ENCODE assay signal across 11 cellular contexts in genomic region chr3:124560406-124561215, GRCh38.
DNase-seq lines count a peak whose midpoint lies in the region; ATAC-seq, FAIRE-seq and TF ChIP-seq lines count a peak whose summit lies in the region.
"Had no signal": no experiment of that assay in that cellular context is flagged by ENCODE, and none has a peak within 500 bp of the region (broad histone marks: within the 10 kb centered on the region; RNA-seq: fewer than 3 reads in every experiment).

No MANE protein-coding gene starts in this region.

- TF ChIP-seq POLR2A in HepG2 (IDR thresholded peaks at IDR 0.05; ENCODE audit: insufficient read depth in 1 of 2, low read depth in 2 of 2, low read length in 2 of 2) = no peak

- peak overlapping the region; percentile 12 for H3K27ac Mint-ChIP-seq in astrocyte (ENCODE audit: unreplicated experiment)
- H3K27ac Mint-ChIP-seq: GM23338 had no signal

- BruUV-seq in HepG2 (replicated peaks; lab: Mats Ljungman, UMichigan) = no TSS peak
- BruUV-seq in mammary epithelial cell (replicated peaks; lab: Mats Ljungman, UMichigan) = no TSS peak

- H3K4me2 ChIP-seq in astrocyte (ENCODE audit: low read length) (no peak overlapping the region), HepG2 (ENCODE audit: low read depth, low read length) (no peak overlapping the region), mammary epithelial cell (ENCODE audit: insufficient read depth, low read depth, low read length) (no peak overlapping the region)
- H3K4me2 ChIP-seq: GM23338, KMS-11 had no signal

- DNase-seq in LNCaP clone FGC (ENCODE audit: low read depth) = peak; percentile 54
- no peak for DNase-seq in astrocyte (ENCODE audit: low read depth)
- DNase-seq in kidney glomerular epithelial cell (lab: John Stamatoyannopoulos, UW) = peak; percentile 19
- peak; percentile 23 for DNase-seq in renal cortical epithelial cell (ENCODE audit: low read depth)
- no peak for DNase-seq in globus pallidus (ENCODE audit: low spot score)
- DNase-seq in HepG2 (ENCODE audit: low spot score) = no peak
- DNase-seq in small intestine = no peak
- no peak for DNase-seq in mammary epithelial cell

- TF ChIP-seq CTCF in LNCaP clone FGC (IDR thresholded peaks at IDR 0.05; ENCODE audit: control insufficient read depth, extremely low read depth, insufficient read depth) (no peak), astrocyte (IDR thresholded peaks at IDR 0.05; ENCODE audit: insufficient read depth, low read depth, low read length) (no peak), HepG2 (CRISPR knock-in tag; IDR thresholded peaks at IDR 0.05) (no peak), mammary epithelial cell (conservative IDR thresholded peaks at IDR 0.05 in 1 of 2, IDR thresholded peaks at IDR 0.05 in 1 of 2; ENCODE audit: extremely low read depth in 1 of 2, insufficient read depth in 1 of 2, low read depth in 1 of 2, low read length in 2 of 2) (no peak)

- peaks cover 7% of the 10 kb centered on the region for H3K27me3 Mint-ChIP-seq in astrocyte (ENCODE audit: low read depth, unreplicated experiment)

- dilution Hi-C loops in mammary epithelial cell (cut with HindIII; ENCODE audit: low sequenced_read_pairs) = loop anchor here (10.0 kb wide), 1 partner anchor 206 kb away; no protein-coding TSS in a partner anchor

- H4K20me1 ChIP-seq in astrocyte (ENCODE audit: insufficient read depth, low read length) (peaks cover 8% of the 10 kb centered on the region), HepG2 (ENCODE audit: insufficient read depth, low read length) (no peaks in the 10 kb centered on the region), mammary epithelial cell (ENCODE audit: insufficient read depth, low read length) (no peaks in the 10 kb centered on the region)

- CTCF ChIA-PET in HepG2 (lab: Yijun Ruan, JAX; ENCODE audit: low intra/inter-chr PET ratio, low total read pairs) (interaction anchor here (1.8 to 2.5 kb wide), 2 partner anchors 68 to 544 kb away, joined by 6 to 27 read pairs; no protein-coding TSS in a partner anchor), mammary epithelial cell (lab: Charles Lee; ENCODE audit: low non-redundant PET) (interaction anchor here (0.6 kb wide), 1 partner anchor 128 kb away, joined by 3 read pairs; no protein-coding TSS in a partner anchor)

- H3K9ac ChIP-seq in astrocyte (ENCODE audit: low read length) (no peak overlapping the region), HepG2 (ENCODE audit: insufficient read depth, low read depth, low read length) (no peak overlapping the region), mammary epithelial cell (ENCODE audit: insufficient read depth, low read length) (no peak overlapping the region)
- H3K9ac ChIP-seq: KMS-11 had no signal

- in situ Hi-C loops in HepG2 (cut with HindIII; ENCODE audit: extremely low pct_ligation_motif_present, low pct_unique_long_range_greater_than_20kb) (loop anchor here (5.0 to 10.0 kb wide), 2 partner anchors 127 to 344 kb away; no protein-coding TSS in a partner anchor), mammary epithelial cell (cut with MboI; ENCODE audit: low sequenced_read_pairs in 2 of 2) (loop anchor here (5.0 to 25.0 kb wide), 4 partner anchors 127 to 352 kb away; no protein-coding TSS in a partner anchor)

- H3K4me1 Mint-ChIP-seq in astrocyte (ENCODE audit: low read depth, unreplicated experiment) = peaks cover 50% of the 10 kb centered on the region

- H3K27ac ChIP-seq in astrocyte (ENCODE audit: low read depth, low read length) (no peak overlapping the region), HepG2 (ENCODE audit: extremely low read length, insufficient read depth, low read length) (no peak overlapping the region), small intestine (ENCODE audit: low read depth in 1 of 2, low read length in 1 of 2) (no peak overlapping the region), mammary epithelial cell (ENCODE audit: insufficient read depth, low read depth, low read length) (no peak overlapping the region)
- H3K27ac ChIP-seq: C4-2B, KMS-11 had no signal

- TF ChIP-seq RAD21 in HepG2 (CRISPR knock-in tag; IDR thresholded peaks at IDR 0.05) = no peak

- H3K79me2 ChIP-seq in astrocyte (ENCODE audit: insufficient read depth, low read length) (no peaks in the 10 kb centered on the region), HepG2 (ENCODE audit: insufficient read depth, low read length) (no peaks in the 10 kb centered on the region), mammary epithelial cell (ENCODE audit: insufficient read depth, low read length) (no peaks in the 10 kb centered on the region)

- TF ChIP-seq EP300 in HepG2 (IDR thresholded peaks at IDR 0.05; ENCODE audit: low read depth in 2 of 2, low read length in 2 of 2) (no peak), HepG2 (CRISPR knock-in tag; IDR thresholded peaks at IDR 0.05; ENCODE audit: borderline replicate concordance) (no peak)

- no peak for ATAC-seq in HepG2

- POLR2A ChIA-PET in HepG2 (lab: Yijun Ruan, JAX) = no interaction called here

- intact Hi-C loops in HepG2 (cut with micrococcal nuclease; ENCODE audit: unreplicated experiment) (loop anchor here (2.0 to 10.0 kb wide), 2 partner anchors 184 to 210 kb away; no protein-coding TSS in a partner anchor), mammary epithelial cell (cut with micrococcal nuclease) (loop anchor here (5.0 to 10.0 kb wide), 2 partner anchors 278 to 1024 kb away; no protein-coding TSS in a partner anchor)

- H3K9me3 ChIP-seq in astrocyte (ENCODE audit: insufficient read depth, low read depth, low read length) = no peaks in the 10 kb centered on the region
- no peaks in the 10 kb centered on the region for H3K9me3 ChIP-seq in HepG2 (ENCODE audit: low read length)
- H3K9me3 ChIP-seq in small intestine (ENCODE audit: control insufficient read depth, low read depth) = no peaks in the 10 kb centered on the region
- no peaks in the 10 kb centered on the region for H3K9me3 ChIP-seq in mammary epithelial cell (replicated peaks; ENCODE audit: insufficient read depth, low read length)

- FAIRE-seq in astrocyte (lab: Jason Lieb, UNC) (no peak), HepG2 (lab: Jason Lieb, UNC) (no peak), small intestine (lab: Jason Lieb, UNC) (no peak)

- no peak overlapping the region for H3K4me3 ChIP-seq in LNCaP clone FGC (ENCODE audit: low read depth, low read length)
- no peak overlapping the region for H3K4me3 ChIP-seq in astrocyte (ENCODE audit: insufficient read depth, low read depth, low read length)
- H3K4me3 ChIP-seq in HepG2 (replicated peaks in 1 of 3; ENCODE audit: insufficient read depth in 1 of 3, low read depth in 2 of 3, low read length in 3 of 3) = no peak overlapping the region
- no peak overlapping the region for H3K4me3 ChIP-seq in small intestine (ENCODE audit: low read depth in 1 of 2, low read length in 2 of 2)
- H3K4me3 ChIP-seq in mammary epithelial cell (replicated peaks in 1 of 3; ENCODE audit: insufficient read depth in 1 of 3, low read depth in 2 of 3, low read length in 3 of 3) = no peak overlapping the region
- H3K4me3 ChIP-seq: GM23338 had no signal

- H2AFZ ChIP-seq in astrocyte (ENCODE audit: low read depth, low read length) (no peak overlapping the region), HepG2 (ENCODE audit: low read length) (no peak overlapping the region), mammary epithelial cell (ENCODE audit: low read depth, low read length) (no peak overlapping the region)
- H2AFZ ChIP-seq: GM23338 had no signal

- H3K36me3 ChIP-seq in astrocyte (ENCODE audit: insufficient read depth, low read length) = no peaks in the 10 kb centered on the region
- H3K36me3 ChIP-seq in HepG2 (replicated peaks in 1 of 2; ENCODE audit: control insufficient read depth in 1 of 2, insufficient read depth in 2 of 2, low read length in 2 of 2) = no peaks in the 10 kb centered on the region
- H3K36me3 ChIP-seq in small intestine (ENCODE audit: control insufficient read depth in 2 of 2, insufficient read depth in 2 of 2, low read length in 2 of 2) = no peaks in the 10 kb centered on the region
- H3K36me3 ChIP-seq in mammary epithelial cell (ENCODE audit: insufficient read depth, low read length) = no peaks in the 10 kb centered on the region

- H3K36me3 Mint-ChIP-seq in astrocyte (ENCODE audit: low read depth, unreplicated experiment) = peaks cover 2% of the 10 kb centered on the region

- 9% methylated on average over 5 of the region's 5 CpGs for WGBS in HepG2 (ENCODE audit: low lambda C conversion rate)
- WGBS in small intestine, 3 donors = 87 to 92% (median 88%) methylated on average over 5 of the region's 5 CpGs
- WGBS in mammary epithelial cell (ENCODE audit: low coverage, missing lambda C conversion rate) = 84% methylated on average over 5 of the region's 5 CpGs

- H3K4me3 Mint-ChIP-seq in astrocyte (ENCODE audit: unreplicated experiment) = no peak overlapping the region
- H3K4me3 Mint-ChIP-seq: GM23338 had no signal

- H3K9me3 Mint-ChIP-seq in astrocyte (ENCODE audit: unreplicated experiment) = no peaks in the 10 kb centered on the region
- H3K9me3 Mint-ChIP-seq: GM23338 had no signal

- H3K27me3 ChIP-seq in astrocyte (ENCODE audit: insufficient read depth, low read length) (no peaks in the 10 kb centered on the region), HepG2 (ENCODE audit: control insufficient read depth in 1 of 2, insufficient read depth in 2 of 2, low read length in 2 of 2) (peaks cover 0 to 41% of the 10 kb centered on the region in 2 experiments; a peak in 3 of 5 replicates), small intestine (ENCODE audit: control insufficient read depth in 2 of 2, insufficient read depth in 2 of 2, low read length in 2 of 2) (no peaks in the 10 kb centered on the region), mammary epithelial cell (ENCODE audit: insufficient read depth, low read length) (no peaks in the 10 kb centered on the region)

- H3K4me1 ChIP-seq in astrocyte (ENCODE audit: insufficient read depth, low read length) = peaks cover 33% of the 10 kb centered on the region
- H3K4me1 ChIP-seq in HepG2 (ENCODE audit: insufficient read depth, low read length) = peaks cover 11% of the 10 kb centered on the region
- peaks cover 0 to 5% of the 10 kb centered on the region in 2 donors for H3K4me1 ChIP-seq in small intestine (ENCODE audit: control insufficient read depth in 2 of 2, insufficient read depth in 1 of 2, low read depth in 1 of 2, low read length in 1 of 2)
- H3K4me1 ChIP-seq in mammary epithelial cell (ENCODE audit: insufficient read depth, low read length) = peaks cover 27% of the 10 kb centered on the region

TF ChIP-seq in HepG2, 621 proteins besides CTCF, POLR2A, EP300 and RAD21:
- TF ChIP-seq HIVEP1 (CRISPR knock-in tag; IDR thresholded peaks at IDR 0.05) = no peak
- no peak for TF ChIP-seq XRCC5 (optimal IDR thresholded peaks at IDR 0.05; ENCODE audit: low read length)

Comparison
In these comparisons a context has a peak if more than half of its experiments do, and no peak if none do; other contexts are left out.
1. DNase-seq: peak in LNCaP clone FGC (single experiment), kidney glomerular epithelial cell (single experiment) and renal cortical epithelial cell (single experiment); none in astrocyte (single experiment), globus pallidus (single experiment), HepG2 (single experiment), small intestine (single experiment) and mammary epithelial cell (single experiment).